Comparison of ENCODE assay signal across 23 cellular contexts in the genomic region with DNA sequence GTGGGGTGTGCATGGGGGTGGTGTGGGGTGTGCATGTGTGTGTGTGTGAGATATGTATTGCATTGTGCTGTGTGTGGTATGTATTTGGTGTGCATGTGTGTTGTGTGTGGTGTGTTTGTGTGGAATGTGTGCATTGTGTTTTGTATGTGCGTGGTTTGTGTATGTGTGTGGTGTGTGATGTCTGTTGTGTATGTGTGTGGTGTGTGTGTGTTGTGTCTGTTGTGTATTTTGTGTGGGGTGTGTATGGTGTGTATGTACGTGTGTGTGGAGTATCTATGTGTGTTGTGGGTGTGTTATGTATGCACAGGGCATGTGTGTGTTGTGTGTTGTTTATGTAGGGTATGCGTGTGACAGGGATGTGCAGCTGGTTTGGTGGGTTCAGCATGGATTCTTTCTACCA.
"Had no signal": no experiment of that assay in that cellular context is flagged by ENCODE, and none has a peak within 500 bp of the region (broad histone marks: within the 10 kb centered on the region; RNA-seq: fewer than 3 reads in every experiment).

No MANE protein-coding gene starts in this region.

- DNase-seq: activated CD4-positive, alpha-beta T cell treated with anti-CD3 and anti-CD28 coated beads for 48 hours; activated CD4-positive, alpha-beta T cell treated with anti-CD3 and anti-CD28 coated beads, Interleukin-2, amount 50 U/mL, for 48 hours; activated gamma-delta T cell; activated naive CD4-positive, alpha-beta T cell treated with anti-CD3 and anti-CD28 coated beads for 36 hours; activated T-cell treated with anti-CD3 and anti-CD28 coated beads for 4 hours; activated T-cell treated with anti-CD3 and anti-CD28 coated beads, Interleukin-2, amount 50 U/mL, for 48 hours; adrenal gland; anterior cingulate cortex; caudate nucleus; MG63; MV-4-11; NCI-H1092 treated with DMSO at 0.1 percent for 48 hours; NCI-H1436; NCI-H1694 treated with DMSO at 0.1 percent for 48 hours; NCI-H2029 treated with DMSO at 0.1 percent for 48 hours; NCI-H524; PC-3; SHP77 treated with DMSO at 0.1 percent for 48 hours had no signal

- H3K27ac Mint-ChIP-seq: activated naive CD4-positive, alpha-beta T cell treated with anti-CD3 and anti-CD28 coated beads for 36 hours; activated naive CD8-positive, alpha-beta T cell; activated T-helper 17 cell treated with anti-CD3 and anti-CD28 coated beads, Interleukin-2, amount 50 U/mL, for 72 hours; T-helper 1 cell treated with Interleukin-12 subunit alpha and Interleukin-12 subunit beta and Interleukin-4 antibody, amounts not matched to agents 30 μg/mL and 1 μg/mL, for 36 hours had no signal

- H3K9me3 ChIP-seq: adrenal gland, breast epithelium, MG63 had no signal

- H3K9me3 Mint-ChIP-seq: activated naive CD4-positive, alpha-beta T cell treated with anti-CD3 and anti-CD28 coated beads for 36 hours; activated T-helper 17 cell treated with anti-CD3 and anti-CD28 coated beads, Interleukin-2, amount 50 U/mL, for 72 hours; T-helper 1 cell treated with Interleukin-12 subunit alpha and Interleukin-12 subunit beta and Interleukin-4 antibody, amounts not matched to agents 30 μg/mL and 1 μg/mL, for 36 hours had no signal

- FAIRE-seq: RCC 7860 had no signal

- H3K4me1 Mint-ChIP-seq: activated T-helper 17 cell treated with anti-CD3 and anti-CD28 coated beads, Interleukin-2, amount 50 U/mL, for 72 hours had no signal

- H3K4me3 ChIP-seq: adrenal gland, breast epithelium, MG63 had no signal

- H3K36me3 ChIP-seq: adrenal gland, breast epithelium, MG63 had no signal

- H3K4me1 ChIP-seq: breast epithelium had no signal

- H3K4me3 Mint-ChIP-seq: activated naive CD4-positive, alpha-beta T cell treated with anti-CD3 and anti-CD28 coated beads for 36 hours; activated naive CD8-positive, alpha-beta T cell; activated T-helper 17 cell treated with anti-CD3 and anti-CD28 coated beads, Interleukin-2, amount 50 U/mL, for 72 hours; T-helper 1 cell treated with Interleukin-12 subunit alpha and Interleukin-12 subunit beta and Interleukin-4 antibody, amounts not matched to agents 30 μg/mL and 1 μg/mL, for 36 hours had no signal

- H3K27me3 ChIP-seq: adrenal gland, breast epithelium had no signal

- H3K36me3 Mint-ChIP-seq: activated naive CD8-positive, alpha-beta T cell had no signal

- H3K27ac ChIP-seq: adrenal gland, breast epithelium had no signal
